Comparison of ENCODE assay signal across 33 cellular contexts in genomic region chr6:31534011-31534410, GRCh38. TPM values are rescaled to one million over a fixed set of nuclear protein-coding genes. Genes with fewer than 3 reads are reported as not detected.
A peak's percentile ranks its signal among the peaks of the same experiment; 100 is the strongest.
DNase-seq lines count a peak whose midpoint lies in the region; ATAC-seq, FAIRE-seq and TF ChIP-seq lines count a peak whose summit lies in the region.
"Had no signal": no experiment of that assay in that cellular context is flagged by ENCODE, and none has a peak within 500 bp of the region (broad histone marks: within the 10 kb centered on the region; RNA-seq: fewer than 3 reads in every experiment).

No MANE protein-coding gene starts in this region.

- H3K36me3 Mint-ChIP-seq in HFFc6 (ENCODE audit: low read depth) = peaks cover 65% of the 10 kb centered on the region
- peaks cover 100% of the 10 kb centered on the region for H3K36me3 Mint-ChIP-seq in stimulated activated effector memory CD8-positive, alpha-beta T cell treated with anti-CD3 and anti-CD28 coated beads, Interleukin-12 subunit alpha, Interleukin-12 subunit beta, amount 100 ng/mL, for 72 hours

- H3K4me1 ChIP-seq in mammary epithelial cell (ENCODE audit: insufficient read depth, low read length) = peaks cover 6% of the 10 kb centered on the region
- peaks cover 2 to 3% of the 10 kb centered on the region in 2 donors for H3K4me1 ChIP-seq in breast epithelium
- peaks cover 4 to 12% of the 10 kb centered on the region in 2 experiments; a peak in 4 of 5 replicates for H3K4me1 ChIP-seq in K562 (replicated peaks in 1 of 2; ENCODE audit: control insufficient read depth in 2 of 2, insufficient read depth in 2 of 2, low read length in 2 of 2)

- CTCF ChIA-PET in mammary epithelial cell (lab: Charles Lee; ENCODE audit: low non-redundant PET) (interaction anchor here (0.6 kb wide), 1 partner anchor 35 kb away, joined by 5 read pairs; no protein-coding TSS in a partner anchor), K562 (lab: Yijun Ruan, JAX; ENCODE audit: low intra/inter-chr PET ratio) (no interaction called here), GM10248 (lab: Yijun Ruan, JAX) (interaction anchor here (0.7 to 1.3 kb wide), 4 partner anchors 9 to 17 kb away, joined by 3 to 5 read pairs (median 3); partner anchors contain the start of gene ATP6V1G2)

- peaks cover 8% of the 10 kb centered on the region for H3K9me1 ChIP-seq in K562 (ENCODE audit: control insufficient read depth, insufficient read depth, low read length)

- no peak for FAIRE-seq in K562 (lab: Jason Lieb, UNC)

- POLR2A ChIA-PET in K562 (lab: Yijun Ruan, JAX) (interaction anchor here (0.7 to 1.5 kb wide), 4 partner anchors 10 to 103 kb away, joined by 3 to 5 read pairs (median 4); partner anchors contain the start of gene NFKBIL1), GM10248 (lab: Yijun Ruan, JAX) (interaction anchor here (1.5 kb wide), 1 partner anchor 65 kb away, joined by 4 read pairs; no protein-coding TSS in a partner anchor)

- H3K27me3 Mint-ChIP-seq in HFFc6 (ENCODE audit: insufficient read depth) = peaks cover 8% of the 10 kb centered on the region
- H3K27me3 Mint-ChIP-seq: activated CD4-positive, alpha-beta T cell treated with anti-CD3 and anti-CD28 coated beads, Interleukin-2, amount 10 ng/mL, durations not matched to agents 7 days and 5 days; activated naive CD8-positive, alpha-beta T cell treated with anti-CD3 and anti-CD28 coated beads for 36 hours; CD8-positive, alpha-beta memory T cell; effector memory CD8-positive, alpha-beta T cell; IgD-negative memory B cell; T-cell had no signal

- no peak overlapping the region for H3K4me3 Mint-ChIP-seq in HFFc6
- H3K4me3 Mint-ChIP-seq in stimulated activated effector memory CD8-positive, alpha-beta T cell treated with anti-CD3 and anti-CD28 coated beads, Interleukin-12 subunit alpha, Interleukin-12 subunit beta, amount 100 ng/mL, for 72 hours = no peak overlapping the region
- H3K4me3 Mint-ChIP-seq: activated CD4-positive, alpha-beta T cell treated with anti-CD3 and anti-CD28 coated beads, Interleukin-2, amount 10 ng/mL, durations not matched to agents 7 days and 5 days; activated naive CD8-positive, alpha-beta T cell treated with anti-CD3 and anti-CD28 coated beads for 36 hours; CD8-positive, alpha-beta memory T cell; effector memory CD8-positive, alpha-beta T cell had no signal

- peaks cover 73% of the 10 kb centered on the region for H3K36me3 ChIP-seq in mammary epithelial cell (ENCODE audit: insufficient read depth, low read length)
- H3K36me3 ChIP-seq in breast epithelium = peaks cover 26% of the 10 kb centered on the region
- H3K36me3 ChIP-seq in K562 (ENCODE audit: control insufficient read depth, insufficient read depth, low read length) = peaks cover 95% of the 10 kb centered on the region

- 100% methylated on average over 3 of the region's 6 CpGs for WGBS in mammary epithelial cell (ENCODE audit: low coverage, missing lambda C conversion rate)
- 96% methylated on average over 6 of the region's 6 CpGs for WGBS in K562 (ENCODE audit: insufficient coverage, low coverage, missing lambda C conversion rate)

- TF ChIP-seq POLR2A in breast epithelium (IDR thresholded peaks at IDR 0.05) = no peak
- peak; percentile 58 for TF ChIP-seq POLR2A in K562 (conservative IDR thresholded peaks at IDR 0.05)

- H3K9ac ChIP-seq in mammary epithelial cell (ENCODE audit: insufficient read depth, low read length) (no peak overlapping the region), K562 (ENCODE audit: insufficient read depth in 1 of 2, low read depth in 2 of 2, low read length in 2 of 2) (peak overlapping the region in 1 of 2 experiments; percentile 22; a peak in 1 of 4 replicates)

- H3K27me3 ChIP-seq in mammary epithelial cell (ENCODE audit: insufficient read depth, low read length) (no peaks in the 10 kb centered on the region), breast epithelium (no peaks in the 10 kb centered on the region), K562 (ENCODE audit: control insufficient read depth in 2 of 2, insufficient read depth in 2 of 2, low read length in 2 of 2) (no peaks in the 10 kb centered on the region)

- peaks cover 14% of the 10 kb centered on the region for H4K20me1 ChIP-seq in mammary epithelial cell (ENCODE audit: insufficient read depth, low read length)
- H4K20me1 ChIP-seq in K562 (replicated peaks; ENCODE audit: control insufficient read depth, insufficient read depth, low read length) = peaks cover 48% of the 10 kb centered on the region

- H3K4me3 ChIP-seq in mammary epithelial cell (replicated peaks in 1 of 3; ENCODE audit: insufficient read depth in 1 of 3, low read depth in 2 of 3, low read length in 3 of 3) (no peak overlapping the region), breast epithelium (no peak overlapping the region), K562 (no peak overlapping the region)

- in situ Hi-C loops in mammary epithelial cell (cut with MboI; ENCODE audit: low sequenced_read_pairs in 2 of 2) = no loop called here
- in situ Hi-C loops in K562 (cut with MboI) = loop anchor here (5.0 to 25.0 kb wide), 2 partner anchors 37 to 1428 kb away; partner anchors contain the start of genes BRD2, HLA-DMA and MICB

- H3K9me3 ChIP-seq in mammary epithelial cell (replicated peaks; ENCODE audit: insufficient read depth, low read length) (no peaks in the 10 kb centered on the region), breast epithelium (no peaks in the 10 kb centered on the region), K562 (replicated peaks; ENCODE audit: control insufficient read depth, insufficient read depth, low read depth, low read length) (no peaks in the 10 kb centered on the region)

- no peak for DNase-seq in mammary epithelial cell
- no peak for DNase-seq in breast epithelium (ENCODE audit: low spot score in 2 of 2)
- no peak for DNase-seq in HFFc6
- no peak for DNase-seq in K562 (ENCODE audit: extremely low read depth in 1 of 4, low spot score in 3 of 4)
- DNase-seq in stimulated activated effector memory CD8-positive, alpha-beta T cell treated with anti-CD3 and anti-CD28 coated beads, Interleukin-12 subunit alpha, Interleukin-12 subunit beta, amount 100 ng/mL, for 72 hours (ENCODE audit: low spot score in 2 of 2) = no peak
- no peak for DNase-seq in GM10248 (ENCODE audit: extremely low spot score)
- DNase-seq in NCI-H1436 treated with DMSO at 0.1 percent for 48 hours (lab: John Stamatoyannopoulos, UW) = no peak
- no peak for DNase-seq in DMS53 treated with DMSO at 0.1 percent for 48 hours (lab: John Stamatoyannopoulos, UW; ENCODE audit: unreplicated experiment)
- DNase-seq: activated CD4-positive, alpha-beta T cell treated with anti-CD3 and anti-CD28 coated beads, Interleukin-2, amount 10 ng/mL, durations not matched to agents 7 days and 5 days; activated naive CD8-positive, alpha-beta T cell treated with anti-CD3 and anti-CD28 coated beads for 36 hours; aorta; CD8-positive, alpha-beta memory T cell; cortex of kidney; effector memory CD8-positive, alpha-beta T cell; glutamatergic neuron; islet precursor cell; left ventricle myocardium superior; NCI-H1694 treated with DMSO at 0.1 percent for 48 hours; NCI-H82; right cardiac atrium; RPMI8226; T-cell; trophoblast cell; WERI-Rb-1 had no signal

- no peak overlapping the region for H3K4me2 ChIP-seq in mammary epithelial cell (ENCODE audit: insufficient read depth, low read depth, low read length)
- no peak overlapping the region for H3K4me2 ChIP-seq in K562 (ENCODE audit: insufficient read depth, low read length)

- peak overlapping the region; percentile 55 for H3K27ac Mint-ChIP-seq in HFFc6
- peak overlapping the region; percentile 75 for H3K27ac Mint-ChIP-seq in stimulated activated effector memory CD8-positive, alpha-beta T cell treated with anti-CD3 and anti-CD28 coated beads, Interleukin-12 subunit alpha, Interleukin-12 subunit beta, amount 100 ng/mL, for 72 hours
- H3K27ac Mint-ChIP-seq: activated CD4-positive, alpha-beta T cell treated with anti-CD3 and anti-CD28 coated beads, Interleukin-2, amount 10 ng/mL, durations not matched to agents 7 days and 5 days; activated T-helper 2 cell treated with anti-CD3 and anti-CD28 coated beads, Interferon-gamma antibody, Interleukin-2, Interleukin-4, amounts not matched to agents 10 μg/mL and 5 μg/mL and 100 μg/mL, durations not matched to agents 14 hours and 24 hours and 36 hours had no signal

- H3K4me1 Mint-ChIP-seq in HFFc6 (ENCODE audit: low read depth) = peaks cover 29% of the 10 kb centered on the region
- H3K4me1 Mint-ChIP-seq in stimulated activated effector memory CD8-positive, alpha-beta T cell treated with anti-CD3 and anti-CD28 coated beads, Interleukin-12 subunit alpha, Interleukin-12 subunit beta, amount 100 ng/mL, for 72 hours = peaks cover 49% of the 10 kb centered on the region

- no peak overlapping the region for H3K27ac ChIP-seq in mammary epithelial cell (ENCODE audit: insufficient read depth, low read depth, low read length)
- no peak overlapping the region for H3K27ac ChIP-seq in breast epithelium
- H3K27ac ChIP-seq in K562 (ENCODE audit: extremely low read depth, low read depth, low read length) = no peak overlapping the region
- H3K27ac ChIP-seq: WERI-Rb-1 had no signal

- ATAC-seq in K562 = no peak
- no peak for ATAC-seq in stimulated activated effector memory CD8-positive, alpha-beta T cell treated with anti-CD3 and anti-CD28 coated beads, Interleukin-12 subunit alpha, Interleukin-12 subunit beta, amount 100 ng/mL, for 72 hours
- ATAC-seq: effector memory CD8-positive, alpha-beta T cell; left ventricle myocardium superior; right cardiac atrium; T-cell had no signal

- BruUV-seq in mammary epithelial cell (replicated peaks; lab: Mats Ljungman, UMichigan) (TSS peak; percentile 10), K562 (replicated peaks; lab: Mats Ljungman, UMichigan) (TSS peak; percentile 14)

- dilution Hi-C loops in mammary epithelial cell (cut with HindIII; ENCODE audit: low sequenced_read_pairs) = no loop called here

- intact Hi-C loops in mammary epithelial cell (cut with micrococcal nuclease) = no loop called here
- intact Hi-C loops in breast epithelium (cut with DNase I; ENCODE audit: low total_unique reads) = no loop called here
- intact Hi-C loops in K562 (cut with micrococcal nuclease) = no loop called here

- TF ChIP-seq EP300 in K562 (IDR thresholded peaks at IDR 0.05; ENCODE audit: low read length) = no peak

- peaks cover 75% of the 10 kb centered on the region for H3K79me2 ChIP-seq in mammary epithelial cell (ENCODE audit: insufficient read depth, low read length)
- H3K79me2 ChIP-seq in K562 (ENCODE audit: control insufficient read depth, insufficient read depth, low read length) = peaks cover 58% of the 10 kb centered on the region

- TF ChIP-seq RAD21 in K562 (CRISPR knock-in tag; conservative IDR thresholded peaks at IDR 0.05 in 1 of 2, IDR thresholded peaks at IDR 0.05 in 1 of 2) = no peak

- no peaks in the 10 kb centered on the region for H3K9me3 Mint-ChIP-seq in HFFc6
- no peaks in the 10 kb centered on the region for H3K9me3 Mint-ChIP-seq in stimulated activated effector memory CD8-positive, alpha-beta T cell treated with anti-CD3 and anti-CD28 coated beads, Interleukin-12 subunit alpha, Interleukin-12 subunit beta, amount 100 ng/mL, for 72 hours
- H3K9me3 Mint-ChIP-seq: activated CD4-positive, alpha-beta T cell treated with anti-CD3 and anti-CD28 coated beads, Interleukin-2, amount 10 ng/mL, durations not matched to agents 7 days and 5 days; activated naive CD8-positive, alpha-beta T cell treated with anti-CD3 and anti-CD28 coated beads for 36 hours; activated T-helper 2 cell treated with anti-CD3 and anti-CD28 coated beads, Interferon-gamma antibody, Interleukin-2, Interleukin-4, amounts not matched to agents 10 μg/mL and 5 μg/mL and 100 μg/mL, durations not matched to agents 14 hours and 24 hours and 36 hours; CD8-positive, alpha-beta memory T cell; effector memory CD8-positive, alpha-beta T cell; IgD-negative memory B cell; T-cell had no signal

- no peak for TF ChIP-seq CTCF in mammary epithelial cell (conservative IDR thresholded peaks at IDR 0.05 in 1 of 2, IDR thresholded peaks at IDR 0.05 in 1 of 2; ENCODE audit: extremely low read depth in 1 of 2, insufficient read depth in 1 of 2, low read depth in 1 of 2, low read length in 2 of 2)
- TF ChIP-seq CTCF in breast epithelium (IDR thresholded peaks at IDR 0.05) = no peak
- TF ChIP-seq CTCF in HFFc6 (IDR thresholded peaks at IDR 0.05) = no peak
- no peak for TF ChIP-seq CTCF in K562 (IDR thresholded peaks at IDR 0.05 in 2 of 3, conservative IDR thresholded peaks at IDR 0.05 in 1 of 3; ENCODE audit: insufficient read depth in 2 of 3, low read depth in 1 of 3, low read length in 3 of 3)
- TF ChIP-seq CTCF in GM10248 (IDR thresholded peaks at IDR 0.05; ENCODE audit: control extremely low read depth, extremely low read depth, low read depth, missing control alignments) = no peak

- H2AFZ ChIP-seq in mammary epithelial cell (ENCODE audit: low read depth, low read length) (no peak overlapping the region), K562 (ENCODE audit: low read depth, low read length) (no peak overlapping the region)

RNA-seq across cellular contexts. Expression of gene MCCD1, which starts 5.2 kb away (rescaled TPM):
- not detected for total RNA-seq in mammary epithelial cell
- not detected for polyA plus RNA-seq in mammary epithelial cell
- polyA minus RNA-seq in mammary epithelial cell = not detected
- not detected for total RNA-seq in breast epithelium
- total RNA-seq in HFFc6 (2021; fragmentation: NEBNext Ultra II Directional; extraction: Animal tissue kit (Norgen Biotek cat#: 25700)) = not detected
- total RNA-seq in K562 (2011; cell fraction: chromatin; rRNA removed; ENCODE audit: low replicate concordance) = not detected in 2 replicates
- total RNA-seq in K562 (2011; cell fraction: nucleolus; rRNA removed) = not detected in 2 replicates
- not detected in 2 replicates for total RNA-seq in K562 (2011; cell fraction: nucleoplasm; rRNA removed)
- not detected in 2 replicates for total RNA-seq in K562 (2014; rRNA removed)
- total RNA-seq in K562 (2014; rRNA removed; fragmentation: Illumina TruSeq; extraction: Trizol) = not detected in 2 replicates
- not detected in 2 replicates for total RNA-seq in K562 (2015; rRNA removed; fragmentation: Illumina TruSeq; extraction: Trizol)
- not detected in 2 replicates for total RNA-seq in K562 (2021)
- polyA plus RNA-seq in K562 (2011; rRNA removed) = not detected in 2 replicates
- not detected in 2 replicates for polyA plus RNA-seq in K562 (2011; cell fraction: cytosol; rRNA removed)
- not detected in 2 replicates for polyA plus RNA-seq in K562 (2011; cell fraction: nucleus; rRNA removed)
- polyA plus RNA-seq in K562 (2012) = 0.11 TPM in 1 of 2 replicates, not detected in the other
- not detected in 2 replicates for polyA plus RNA-seq in K562 (2014; fragmentation: Illumina TruSeq; extraction: Trizol)
- polyA plus RNA-seq in K562 (2014; fragmentation: Nextera tagmentation; extraction: Ambion mirVana) = not detected
- not detected in 2 replicates for polyA plus RNA-seq in K562 (2014; rRNA removed)
- not detected in 2 replicates for polyA minus RNA-seq in K562 (2011; rRNA and poly(A)+ RNA removed)
- polyA minus RNA-seq in K562 (2011; cell fraction: cytosol; rRNA and poly(A)+ RNA removed) = not detected in 2 replicates
- not detected in 2 replicates for polyA minus RNA-seq in K562 (2011; cell fraction: nucleus; rRNA and poly(A)+ RNA removed)
- total RNA-seq: activated CD4-positive, alpha-beta T cell treated with anti-CD3 and anti-CD28 coated beads, Interleukin-2, amount 10 ng/mL, durations not matched to agents 7 days and 5 days; activated naive CD8-positive, alpha-beta T cell treated with anti-CD3 and anti-CD28 coated beads for 36 hours; activated T-helper 2 cell treated with anti-CD3 and anti-CD28 coated beads, Interferon-gamma antibody, Interleukin-2, Interleukin-4, amounts not matched to agents 10 μg/mL and 5 μg/mL and 100 μg/mL, durations not matched to agents 14 hours and 24 hours and 36 hours; aorta; CD8-positive, alpha-beta memory T cell; left ventricle myocardium superior; myocyte; NCI-H460; right cardiac atrium; SK-MEL-5; subcutaneous adipose tissue; T-cell had no signal
- polyA plus RNA-seq: AG04450; aorta; BJ; CD8-positive, alpha-beta memory T cell; esophagus; IgD-negative memory B cell; right cardiac atrium had no signal

RNA-seq across cellular contexts. Expression of gene DDX39B, which starts 7.8 kb away (rescaled TPM):
- total RNA-seq in mammary epithelial cell = 100 to 1,000 TPM; 263 to 409 TPM
- 675 TPM for polyA plus RNA-seq in mammary epithelial cell
- polyA minus RNA-seq in mammary epithelial cell = 934 TPM
- total RNA-seq in breast epithelium = 100 to 1,000 TPM; 315 to 336 (median 334) TPM
- total RNA-seq in HFFc6 (2021; fragmentation: NEBNext Ultra II Directional; extraction: Animal tissue kit (Norgen Biotek cat#: 25700)) = 100 to 1,000 TPM; 312 to 380 (median 358) TPM
- total RNA-seq in K562 (2011; cell fraction: chromatin; rRNA removed; ENCODE audit: low replicate concordance) = 951 and 1,610 TPM in 2 replicates
- 907 and 916 TPM in 2 replicates for total RNA-seq in K562 (2011; cell fraction: nucleolus; rRNA removed)
- 1,013 and 1,191 TPM in 2 replicates for total RNA-seq in K562 (2011; cell fraction: nucleoplasm; rRNA removed)
- total RNA-seq in K562 (2014; rRNA removed) = 769 and 923 TPM in 2 replicates
- total RNA-seq in K562 (2014; rRNA removed; fragmentation: Illumina TruSeq; extraction: Trizol) = 541 and 592 TPM in 2 replicates
- 468 and 485 TPM in 2 replicates for total RNA-seq in K562 (2015; rRNA removed; fragmentation: Illumina TruSeq; extraction: Trizol)
- 539 and 597 TPM in 2 replicates for total RNA-seq in K562 (2021)
- polyA plus RNA-seq in K562 (2011; rRNA removed) = 665 and 668 TPM in 2 replicates
- polyA plus RNA-seq in K562 (2011; cell fraction: cytosol; rRNA removed) = 781 and 900 TPM in 2 replicates
- polyA plus RNA-seq in K562 (2011; cell fraction: nucleus; rRNA removed) = 1,075 and 1,764 TPM in 2 replicates
- polyA plus RNA-seq in K562 (2012) = 515 and 679 TPM in 2 replicates
- 542 and 628 TPM in 2 replicates for polyA plus RNA-seq in K562 (2014; fragmentation: Illumina TruSeq; extraction: Trizol)
- polyA plus RNA-seq in K562 (2014; fragmentation: Nextera tagmentation; extraction: Ambion mirVana) = 100 to 1,000 TPM; 479 to 565 TPM
- polyA plus RNA-seq in K562 (2014; rRNA removed) = 869 and 906 TPM in 2 replicates
- polyA minus RNA-seq in K562 (2011; rRNA and poly(A)+ RNA removed) = 782 and 1,359 TPM in 2 replicates
- 345 and 506 TPM in 2 replicates for polyA minus RNA-seq in K562 (2011; cell fraction: cytosol; rRNA and poly(A)+ RNA removed)
- polyA minus RNA-seq in K562 (2011; cell fraction: nucleus; rRNA and poly(A)+ RNA removed) = 336 and 420 TPM in 2 replicates

RNA-seq across cellular contexts. Expression of gene ATP6V1G2, which starts 12.4 kb away (rescaled TPM):
- 1 to 10 TPM in 1 of 2 donors, under 1 TPM in 1; 0.80 to 1.5 TPM for total RNA-seq in mammary epithelial cell
- polyA plus RNA-seq in mammary epithelial cell = 1.1 TPM
- polyA minus RNA-seq in mammary epithelial cell = not detected
- 1 to 10 TPM in 2 of 3 donors, under 1 TPM in 1; 0.44 to 1.8 (median 1.6) TPM for total RNA-seq in breast epithelium
- total RNA-seq in HFFc6 (2021; fragmentation: NEBNext Ultra II Directional; extraction: Animal tissue kit (Norgen Biotek cat#: 25700)) = 1 to 10 TPM; 2.9 to 4.1 (median 3.2) TPM
- 1.9 and 2.5 TPM in 2 replicates for total RNA-seq in K562 (2011; cell fraction: chromatin; rRNA removed; ENCODE audit: low replicate concordance)
- 1.6 and 1.7 TPM in 2 replicates for total RNA-seq in K562 (2011; cell fraction: nucleolus; rRNA removed)
- total RNA-seq in K562 (2011; cell fraction: nucleoplasm; rRNA removed) = 1.5 and 3.5 TPM in 2 replicates
- total RNA-seq in K562 (2014; rRNA removed) = 0.12 and 0.14 TPM in 2 replicates
- total RNA-seq in K562 (2014; rRNA removed; fragmentation: Illumina TruSeq; extraction: Trizol) = 0.29 and 0.32 TPM in 2 replicates
- total RNA-seq in K562 (2015; rRNA removed; fragmentation: Illumina TruSeq; extraction: Trizol) = 0.33 and 0.57 TPM in 2 replicates
- 0.47 and 0.49 TPM in 2 replicates for total RNA-seq in K562 (2021)
- polyA plus RNA-seq in K562 (2011; rRNA removed) = 1.0 and 1.5 TPM in 2 replicates
- 0.81 and 1.3 TPM in 2 replicates for polyA plus RNA-seq in K562 (2011; cell fraction: cytosol; rRNA removed)
- 1.6 and 1.9 TPM in 2 replicates for polyA plus RNA-seq in K562 (2011; cell fraction: nucleus; rRNA removed)
- polyA plus RNA-seq in K562 (2012) = 0.68 and 0.72 TPM in 2 replicates
- polyA plus RNA-seq in K562 (2014; fragmentation: Illumina TruSeq; extraction: Trizol) = 0.55 and 1.1 TPM in 2 replicates
- under 1 TPM; 0.15 to 0.17 TPM for polyA plus RNA-seq in K562 (2014; fragmentation: Nextera tagmentation; extraction: Ambion mirVana)
- polyA plus RNA-seq in K562 (2014; rRNA removed) = 0.38 and 0.78 TPM in 2 replicates
- polyA minus RNA-seq in K562 (2011; rRNA and poly(A)+ RNA removed) = 0.28 and 0.60 TPM in 2 replicates
- polyA minus RNA-seq in K562 (2011; cell fraction: cytosol; rRNA and poly(A)+ RNA removed) = not detected in 2 replicates
- 0.44 TPM in 1 of 2 replicates, not detected in the other for polyA minus RNA-seq in K562 (2011; cell fraction: nucleus; rRNA and poly(A)+ RNA removed)

RNA-seq across cellular contexts. Expression of gene NFKBIL1, which starts 13.4 kb away (rescaled TPM):
- total RNA-seq in mammary epithelial cell (10 to 100 TPM; 22.0 to 24.2 TPM), breast epithelium (10 to 100 TPM; 22.3 to 34.7 (median 26.5) TPM), K562 (2014; rRNA removed) (32.9 and 33.1 TPM in 2 replicates), K562 (2014; rRNA removed; fragmentation: Illumina TruSeq; extraction: Trizol) (5.8 and 7.6 TPM in 2 replicates), K562 (2015; rRNA removed; fragmentation: Illumina TruSeq; extraction: Trizol) (17.0 and 18.1 TPM in 2 replicates), K562 (2021) (24.7 and 28.7 TPM in 2 replicates)
- polyA plus RNA-seq in mammary epithelial cell (7.7 TPM), K562 (2011; rRNA removed) (5.7 and 9.0 TPM in 2 replicates), K562 (2014; fragmentation: Illumina TruSeq; extraction: Trizol) (4.3 and 14.0 TPM in 2 replicates), K562 (2014; fragmentation: Nextera tagmentation; extraction: Ambion mirVana) (under 1 TPM; 0.49 to 0.59 TPM), K562 (2014; rRNA removed) (26.6 and 32.6 TPM in 2 replicates)
- 2.4 TPM for polyA minus RNA-seq in mammary epithelial cell
- 10 to 100 TPM; 11.8 to 15.9 (median 13.6) TPM for total RNA-seq in HFFc6 (2021; fragmentation: NEBNext Ultra II Directional; extraction: Animal tissue kit (Norgen Biotek cat#: 25700))
- 6.9 and 18.5 TPM in 2 replicates for total RNA-seq in K562 (2011; cell fraction: chromatin; rRNA removed; ENCODE audit: low replicate concordance)
- 18.0 and 22.0 TPM in 2 replicates for total RNA-seq in K562 (2011; cell fraction: nucleolus; rRNA removed)
- 8.6 and 12.2 TPM in 2 replicates for total RNA-seq in K562 (2011; cell fraction: nucleoplasm; rRNA removed)
- 14.1 and 38.6 TPM in 2 replicates for polyA plus RNA-seq in K562 (2011; cell fraction: cytosol; rRNA removed)
- polyA plus RNA-seq in K562 (2011; cell fraction: nucleus; rRNA removed) = 22.5 and 31.4 TPM in 2 replicates
- polyA plus RNA-seq in K562 (2012) = 16.3 and 46.1 TPM in 2 replicates
- 2.6 and 2.7 TPM in 2 replicates for polyA minus RNA-seq in K562 (2011; rRNA and poly(A)+ RNA removed)
- 9.0 and 12.8 TPM in 2 replicates for polyA minus RNA-seq in K562 (2011; cell fraction: cytosol; rRNA and poly(A)+ RNA removed)
- 6.3 and 8.0 TPM in 2 replicates for polyA minus RNA-seq in K562 (2011; cell fraction: nucleus; rRNA and poly(A)+ RNA removed)

RNA-seq across cellular contexts. Expression of gene MICB, which starts 36.1 kb away (rescaled TPM):
- total RNA-seq in mammary epithelial cell (1 to 10 TPM; 1.3 to 5.3 TPM), breast epithelium (1 to 10 TPM; 2.9 to 4.6 (median 4.0) TPM), K562 (2014; rRNA removed) (18.5 and 21.8 TPM in 2 replicates), K562 (2014; rRNA removed; fragmentation: Illumina TruSeq; extraction: Trizol) (16.5 and 18.8 TPM in 2 replicates), K562 (2015; rRNA removed; fragmentation: Illumina TruSeq; extraction: Trizol) (19.8 and 20.6 TPM in 2 replicates), K562 (2021) (21.0 and 23.2 TPM in 2 replicates)
- polyA plus RNA-seq in mammary epithelial cell (24.7 TPM), K562 (2011; rRNA removed) (25.0 and 32.6 TPM in 2 replicates), K562 (2014; fragmentation: Illumina TruSeq; extraction: Trizol) (27.7 and 34.5 TPM in 2 replicates), K562 (2014; fragmentation: Nextera tagmentation; extraction: Ambion mirVana) (10 to 100 TPM; 13.3 to 18.9 TPM), K562 (2014; rRNA removed) (21.5 and 24.0 TPM in 2 replicates)
- polyA minus RNA-seq in mammary epithelial cell = 21.3 TPM
- 10 to 100 TPM; 16.0 to 26.0 (median 22.6) TPM for total RNA-seq in HFFc6 (2021; fragmentation: NEBNext Ultra II Directional; extraction: Animal tissue kit (Norgen Biotek cat#: 25700))
- 34.9 and 52.1 TPM in 2 replicates for total RNA-seq in K562 (2011; cell fraction: chromatin; rRNA removed; ENCODE audit: low replicate concordance)
- total RNA-seq in K562 (2011; cell fraction: nucleolus; rRNA removed) = 45.0 and 45.7 TPM in 2 replicates
- total RNA-seq in K562 (2011; cell fraction: nucleoplasm; rRNA removed) = 44.4 and 50.8 TPM in 2 replicates
- polyA plus RNA-seq in K562 (2011; cell fraction: cytosol; rRNA removed) = 32.5 and 47.5 TPM in 2 replicates
- polyA plus RNA-seq in K562 (2011; cell fraction: nucleus; rRNA removed) = 29.0 and 29.3 TPM in 2 replicates
- 16.5 and 30.9 TPM in 2 replicates for polyA plus RNA-seq in K562 (2012)
- 37.4 and 40.1 TPM in 2 replicates for polyA minus RNA-seq in K562 (2011; rRNA and poly(A)+ RNA removed)
- polyA minus RNA-seq in K562 (2011; cell fraction: cytosol; rRNA and poly(A)+ RNA removed) = 21.2 and 28.8 TPM in 2 replicates
- 6.1 and 9.4 TPM in 2 replicates for polyA minus RNA-seq in K562 (2011; cell fraction: nucleus; rRNA and poly(A)+ RNA removed)
